29 cellular contexts compared by ENCODE assay signal in the genomic region with DNA sequence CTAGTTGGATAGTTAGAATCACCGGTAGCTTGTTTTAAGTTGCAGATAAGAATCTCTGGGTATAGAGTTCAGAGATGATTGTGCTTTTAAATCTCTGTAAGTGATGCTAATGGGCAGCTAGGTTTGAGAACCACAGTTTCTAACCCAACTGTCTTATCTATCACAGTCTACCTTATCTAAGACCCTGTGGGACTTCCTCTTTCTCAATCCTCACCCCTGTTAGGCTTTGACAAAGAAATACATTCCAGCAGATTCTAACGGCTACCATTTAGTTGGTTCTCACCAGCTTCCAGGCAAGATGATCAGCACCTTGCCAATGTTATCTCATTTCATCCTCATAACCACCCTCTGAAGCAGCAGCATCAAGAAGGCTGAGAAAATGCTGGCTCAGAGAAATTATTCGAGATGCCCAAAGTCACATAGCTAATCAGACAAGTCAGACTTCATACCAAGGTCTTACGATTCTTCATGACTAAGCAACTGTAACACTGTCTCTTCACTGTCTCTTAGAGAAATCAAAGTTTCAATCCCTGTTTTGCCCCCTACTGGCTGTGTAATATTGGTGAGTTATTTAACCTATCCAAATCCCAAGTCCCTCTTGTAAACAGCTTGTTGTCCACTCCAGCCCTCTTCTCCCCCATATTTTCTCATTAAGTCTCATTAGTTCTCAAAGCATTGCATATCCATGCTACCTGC.
DNase-seq lines count a peak whose midpoint lies in the region; ATAC-seq and TF ChIP-seq lines count a peak whose summit lies in the region.
"Had no signal": no experiment of that assay in that cellular context is flagged by ENCODE, and none has a peak within 500 bp of the region (broad histone marks: within the 10 kb centered on the region; RNA-seq: fewer than 3 reads in every experiment).

No MANE protein-coding gene starts in this region.

- H3K4me3 Mint-ChIP-seq in neural progenitor cell = no peak overlapping the region
- H3K4me3 Mint-ChIP-seq: activated B cell treated with CpG ODN at 0.5 μM for 24 hours; B cell; natural killer cell; stimulated activated effector memory CD8-positive, alpha-beta T cell treated with anti-CD3 and anti-CD28 coated beads, Interleukin-12 subunit alpha, Interleukin-12 subunit beta, amount 100 ng/mL, for 72 hours had no signal

- no peaks in the 10 kb centered on the region for H3K36me3 Mint-ChIP-seq in neural progenitor cell
- H3K36me3 Mint-ChIP-seq: activated naive CD4-positive, alpha-beta T cell treated with anti-CD3 and anti-CD28 coated beads, Interleukin-2, amount 50 U/mL, for 72 hours; natural killer cell; stimulated activated effector memory CD8-positive, alpha-beta T cell treated with anti-CD3 and anti-CD28 coated beads, Interleukin-12 subunit alpha, Interleukin-12 subunit beta, amount 100 ng/mL, for 72 hours had no signal

- H3K27me3 ChIP-seq in neural progenitor cell = no peaks in the 10 kb centered on the region
- H3K27me3 ChIP-seq: ascending aorta, ovary, right atrium auricular region, spleen, suprapubic skin, uterus had no signal

- H3K9me3 Mint-ChIP-seq in neural progenitor cell = no peaks in the 10 kb centered on the region
- H3K9me3 Mint-ChIP-seq: activated T-helper 2 cell treated with anti-CD3 and anti-CD28 coated beads, Interferon-gamma antibody, Interleukin-2, Interleukin-4, amounts not matched to agents 10 μg/mL and 5 μg/mL and 100 μg/mL, durations not matched to agents 14 hours and 24 hours and 36 hours had no signal

- H3K27ac ChIP-seq in VCaP = no peak overlapping the region
- H3K27ac ChIP-seq in neural progenitor cell = no peak overlapping the region
- H3K27ac ChIP-seq: A549, ascending aorta, KMS-11, ovary, right atrium auricular region, spleen, suprapubic skin, uterus had no signal

- no peak overlapping the region for H3K27ac Mint-ChIP-seq in neural progenitor cell
- H3K27ac Mint-ChIP-seq: activated B cell treated with CpG ODN at 0.5 μM for 24 hours; activated naive CD4-positive, alpha-beta T cell treated with anti-CD3 and anti-CD28 coated beads, Interleukin-2, amount 50 U/mL, for 72 hours; activated T-helper 2 cell treated with anti-CD3 and anti-CD28 coated beads, Interferon-gamma antibody, Interleukin-2, Interleukin-4, amounts not matched to agents 10 μg/mL and 5 μg/mL and 100 μg/mL, durations not matched to agents 14 hours and 24 hours and 36 hours; B cell; natural killer cell; stimulated activated effector memory CD8-positive, alpha-beta T cell treated with anti-CD3 and anti-CD28 coated beads, Interleukin-12 subunit alpha, Interleukin-12 subunit beta, amount 100 ng/mL, for 72 hours had no signal

- H2AFZ ChIP-seq in neural progenitor cell (replicated peaks) = no peak overlapping the region

- H3K27me3 Mint-ChIP-seq in neural progenitor cell (ENCODE audit: insufficient read depth, low read depth) = no peaks in the 10 kb centered on the region
- H3K27me3 Mint-ChIP-seq: activated B cell treated with CpG ODN at 0.5 μM for 24 hours, B cell had no signal

- no peaks in the 10 kb centered on the region for H3K4me1 ChIP-seq in neural progenitor cell
- H3K4me1 ChIP-seq: A549, ascending aorta, right atrium auricular region, spleen, suprapubic skin, uterus had no signal

- ATAC-seq in HG02981 (IDR thresholded peaks at IDR 0.05; ENCODE audit: unreplicated experiment) (no peak), GM18502 (IDR thresholded peaks at IDR 0.05; ENCODE audit: poor library complexity, unreplicated experiment) (no peak), Right ventricle myocardium superior (ENCODE audit: poor library complexity) (no peak)
- ATAC-seq: A549; activated naive CD4-positive, alpha-beta T cell treated with anti-CD3 and anti-CD28 coated beads, Interleukin-2, amount 50 U/mL, for 72 hours; natural killer cell; stimulated activated effector memory CD8-positive, alpha-beta T cell treated with anti-CD3 and anti-CD28 coated beads, Interleukin-12 subunit alpha, Interleukin-12 subunit beta, amount 100 ng/mL, for 72 hours had no signal

- peaks cover 15% of the 10 kb centered on the region for H3K4me1 Mint-ChIP-seq in neural progenitor cell
- H3K4me1 Mint-ChIP-seq: activated B cell treated with CpG ODN at 0.5 μM for 24 hours; B cell; natural killer cell; stimulated activated effector memory CD8-positive, alpha-beta T cell treated with anti-CD3 and anti-CD28 coated beads, Interleukin-12 subunit alpha, Interleukin-12 subunit beta, amount 100 ng/mL, for 72 hours had no signal

- no peaks in the 10 kb centered on the region for H3F3A ChIP-seq in neural progenitor cell (ENCODE audit: low read depth)

- H4K20me1 ChIP-seq in neural progenitor cell (ENCODE audit: low read depth) = no peaks in the 10 kb centered on the region

- H3K9ac ChIP-seq in neural progenitor cell = no peak overlapping the region
- H3K9ac ChIP-seq: KMS-11 had no signal

- H3K79me2 ChIP-seq in neural progenitor cell (ENCODE audit: low read depth) = no peaks in the 10 kb centered on the region

- no peaks in the 10 kb centered on the region for H3K9me3 ChIP-seq in neural progenitor cell (ENCODE audit: low read depth)
- H3K9me3 ChIP-seq: A549, ascending aorta, ovary, right atrium auricular region, spleen, suprapubic skin, uterus had no signal

- intact Hi-C loops in Right ventricle myocardium superior (cut with DNase I) = no loop called here

- TF ChIP-seq CTCF in LNCAP (IDR thresholded peaks at IDR 0.05) = peak; percentile 27; the same call in 1 of the 2 replicates
- TF ChIP-seq CTCF in VCaP (conservative IDR thresholded peaks at IDR 0.05) = 0 out of 2 replicates have a peak, but pooled peaks have one; percentile 22
- peak; percentile 23 for TF ChIP-seq CTCF in neural progenitor cell (IDR thresholded peaks at IDR 0.05)

- peak; percentile 0 for DNase-seq in NCI-H2171 treated with DMSO at 0.1 percent for 48 hours (lab: John Stamatoyannopoulos, UW)
- no peak for DNase-seq in NCI-H2171 (lab: John Stamatoyannopoulos, UW)
- no peak for DNase-seq in neural progenitor cell (ENCODE audit: low spot score)
- no peak for DNase-seq in Right ventricle myocardium superior
- DNase-seq: activated B cell treated with CpG ODN at 0.5 μM for 24 hours; activated CD4-positive, alpha-beta T cell treated with anti-CD3 and anti-CD28 coated beads, Interleukin-2, amount 50 U/mL, for 4 hours; activated CD8-positive, alpha-beta memory T cell treated with anti-CD3 and anti-CD28 coated beads, Interleukin-2, amount 50 U/mL, for 48 hours; caudate nucleus; natural killer cell; NCI-H1092 treated with DMSO at 0.1 percent for 48 hours; NCI-H2029; ovary; spleen; stimulated activated CD4-positive, alpha-beta T cell treated with anti-CD3 and anti-CD28 coated beads, Interleukin-2, amount 100 ng/mL, for 48 hours; T1000; uterus had no signal

- H3K4me3 ChIP-seq in neural progenitor cell = no peak overlapping the region
- H3K4me3 ChIP-seq: A549, ascending aorta, ovary, right atrium auricular region, spleen, suprapubic skin, uterus had no signal

- H3K36me3 ChIP-seq in neural progenitor cell = no peaks in the 10 kb centered on the region
- H3K36me3 ChIP-seq: ascending aorta, ovary, right atrium auricular region, spleen, suprapubic skin, uterus had no signal

- no peak overlapping the region for H3K4me2 ChIP-seq in neural progenitor cell
- H3K4me2 ChIP-seq: A549, KMS-11 had no signal
